Comparison of ENCODE assay signal across 15 cellular contexts in the genomic region with DNA sequence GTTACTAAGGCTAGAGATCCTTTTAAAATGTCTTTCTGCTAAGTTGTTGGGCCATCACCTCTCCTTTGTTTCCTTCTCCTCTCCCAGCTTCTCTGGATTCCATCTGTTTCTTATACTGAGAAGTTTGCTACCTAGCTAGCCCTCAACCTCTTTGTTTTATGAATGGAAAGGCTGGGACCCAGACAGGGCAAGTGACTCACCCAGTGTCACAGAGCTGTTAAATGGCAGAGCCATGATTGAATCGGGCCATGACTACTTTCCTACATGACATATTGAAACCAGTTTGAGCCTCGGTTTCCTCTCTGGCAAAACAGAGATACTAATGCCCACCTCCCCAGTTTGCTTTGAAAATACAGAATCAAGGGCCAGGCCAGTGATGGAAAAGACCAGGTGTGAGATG. TPM values are rescaled to one million over a fixed set of nuclear protein-coding genes. Genes with fewer than 3 reads are reported as not detected.
DNase-seq lines count a peak whose midpoint lies in the region; ATAC-seq and TF ChIP-seq lines count a peak whose summit lies in the region.
"Had no signal": no experiment of that assay in that cellular context is flagged by ENCODE, and none has a peak within 500 bp of the region (broad histone marks: within the 10 kb centered on the region; RNA-seq: fewer than 3 reads in every experiment).

No MANE protein-coding gene starts in this region.

- peaks cover 27% of the 10 kb centered on the region for H3K4me1 ChIP-seq in rectal smooth muscle tissue (ENCODE audit: control insufficient read depth, insufficient read depth, low read length)

- peak; percentile 22 for DNase-seq in cardiac septum (ENCODE audit: low spot score)
- DNase-seq in Right ventricle myocardium inferior (ENCODE audit: missing footprints): no peak
- DNase-seq in M059J (ENCODE audit: low read depth): peak; percentile 25
- DNase-seq in islet precursor cell: peak; percentile 25
- DNase-seq: Calu3; CD4-positive, alpha-beta memory T cell; COR-L47; DMS53; DMS79 treated with DMSO at 0.1 percent for 48 hours; GF-D8; H9 had no signal

- no peak overlapping the region for H3K4me3 ChIP-seq in rectal smooth muscle tissue (ENCODE audit: low read length)
- H3K4me3 ChIP-seq: GM23338 had no signal

- peak overlapping the region; percentile 23 for H3K27ac ChIP-seq in rectal smooth muscle tissue (ENCODE audit: low read depth, low read length)

- ATAC-seq in Right ventricle myocardium inferior: no peak
- ATAC-seq in SK-N-SH treated with all-trans-retinoic acid at 6 μM for 48 hours: no peak
- ATAC-seq: GM23338, HCT116 had no signal

- no peak overlapping the region for H3K9ac ChIP-seq in rectal smooth muscle tissue (ENCODE audit: low read length)

- H3K36me3 ChIP-seq in rectal smooth muscle tissue (ENCODE audit: control insufficient read depth, insufficient read depth, low read length): no peaks in the 10 kb centered on the region

- no peaks in the 10 kb centered on the region for H3K27me3 ChIP-seq in rectal smooth muscle tissue (ENCODE audit: control insufficient read depth, insufficient read depth, low read length)

- intact Hi-C loops in cardiac septum (cut with DNase I): no loop called here
- intact Hi-C loops in Right ventricle myocardium inferior (cut with DNase I): loop anchor here (5.0 kb wide), 1 partner anchor 44 kb away; no protein-coding TSS in a partner anchor

TF ChIP-seq in SK-N-SH treated with all-trans-retinoic acid at 6 μM for 48 hours, 23 proteins besides CTCF, POLR2A, EP300 and RAD21:
- TF ChIP-seq ARNTL (CRISPR knock-in tag; IDR thresholded peaks at IDR 0.05; ENCODE audit: borderline replicate concordance, low read depth) (no peak), SNAI2 (CRISPR knock-in tag; IDR thresholded peaks at IDR 0.05) (no peak), ZC3H10 (CRISPR knock-in tag; IDR thresholded peaks at IDR 0.05) (no peak), ZNF8 (CRISPR knock-in tag; IDR thresholded peaks at IDR 0.05) (no peak), PPARA (CRISPR knock-in tag; IDR thresholded peaks at IDR 0.05; ENCODE audit: borderline replicate concordance) (no peak), GLIS3 (CRISPR knock-in tag; IDR thresholded peaks at IDR 0.05) (no peak), RARB (CRISPR knock-in tag; IDR thresholded peaks at IDR 0.05) (no peak), ZNF565 (CRISPR knock-in tag; conservative IDR thresholded peaks at IDR 0.05; ENCODE audit: low read depth) (no peak)

RNA-seq across cellular contexts. Expression of a gene that starts 24.1 kb away (rescaled TPM):
- total RNA-seq in cardiac septum (21.7 TPM), Right ventricle myocardium inferior (23.6 TPM)
- 2.5 and 3.4 TPM in 2 replicates for total RNA-seq in M059J (2014; rRNA removed; shearing (Covaris generic))
